8 cellular contexts compared by ENCODE assay signal in genomic region chr21:36419996-36420395, GRCh38. TPM values are rescaled to one million over a fixed set of nuclear protein-coding genes. Genes with fewer than 3 reads are reported as not detected.
DNase-seq lines count a peak whose midpoint lies in the region; ATAC-seq and TF ChIP-seq lines count a peak whose summit lies in the region.

No MANE protein-coding gene starts in this region.

- H3K4me3 ChIP-seq in GM12864 (ENCODE audit: low read depth, low read length) (no peak overlapping the region), Karpas-422 (ENCODE audit: low read length) (no peak overlapping the region), parathyroid adenoma (ENCODE audit: low read depth, low read length) (no peak overlapping the region)

- DNase-seq in GM12864 (ENCODE audit: low read depth) (peak; percentile 55), Karpas-422 (peak; percentile 75), RPMI7951 (ENCODE audit: low read depth) (peak; percentile 83), Right ventricle myocardium inferior (ENCODE audit: missing footprints) (peak; percentile 83)
- DNase-seq in activated naive CD4-positive, alpha-beta T cell treated with anti-CD3 and anti-CD28 coated beads, Interleukin-2, amount 10 ng/mL, durations not matched to agents 7 days and 5 days: peak; percentile 64

- no peaks in the 10 kb centered on the region for H3K27me3 ChIP-seq in Karpas-422 (ENCODE audit: low read length)
- H3K27me3 ChIP-seq in parathyroid adenoma (ENCODE audit: control insufficient read depth, insufficient read depth, low read length): no peaks in the 10 kb centered on the region

- CTCF ChIA-PET in activated naive CD4-positive, alpha-beta T cell treated with anti-CD3 and anti-CD28 coated beads, Interleukin-2, amount 10 ng/mL, durations not matched to agents 7 days and 5 days (lab: Charles Lee): interaction anchor here (0.7 to 1.2 kb wide), 3 partner anchors 9 to 29 kb away, joined by 3 read pairs; no protein-coding TSS in a partner anchor

- no peak overlapping the region for H3K27ac Mint-ChIP-seq in activated naive CD4-positive, alpha-beta T cell treated with anti-CD3 and anti-CD28 coated beads, Interleukin-2, amount 10 ng/mL, durations not matched to agents 7 days and 5 days

- no peaks in the 10 kb centered on the region for H3K9me3 ChIP-seq in Karpas-422 (ENCODE audit: low read length)
- no peaks in the 10 kb centered on the region for H3K9me3 ChIP-seq in parathyroid adenoma (ENCODE audit: control insufficient read depth, low read length)

- no peaks in the 10 kb centered on the region for H3K27me3 Mint-ChIP-seq in activated naive CD4-positive, alpha-beta T cell treated with anti-CD3 and anti-CD28 coated beads, Interleukin-2, amount 10 ng/mL, durations not matched to agents 7 days and 5 days

- H3K79me2 ChIP-seq in Karpas-422 (ENCODE audit: low read length): no peaks in the 10 kb centered on the region
- H3K79me2 ChIP-seq in parathyroid adenoma: no peaks in the 10 kb centered on the region

- no peaks in the 10 kb centered on the region for H4K20me1 ChIP-seq in Karpas-422 (ENCODE audit: insufficient read depth, low read depth, low read length)

- H3K4me3 Mint-ChIP-seq in activated naive CD4-positive, alpha-beta T cell treated with anti-CD3 and anti-CD28 coated beads, Interleukin-2, amount 10 ng/mL, durations not matched to agents 7 days and 5 days: no peak overlapping the region

- TF ChIP-seq CTCF in GM12864 (IDR thresholded peaks at IDR 0.05; ENCODE audit: low read depth, low read length, missing control alignments): peak; percentile 83
- TF ChIP-seq CTCF in parathyroid adenoma (IDR thresholded peaks at IDR 0.05): peak; percentile 50

- H3K9ac ChIP-seq in Karpas-422 (ENCODE audit: low read length): no peak overlapping the region
- H3K9ac ChIP-seq in parathyroid adenoma: no peak overlapping the region

- peak; percentile 91 for ATAC-seq in Right ventricle myocardium inferior
- ATAC-seq in HG03139 (IDR thresholded peaks at IDR 0.05; ENCODE audit: unreplicated experiment): no peak
- no peak for ATAC-seq in GM18873 (IDR thresholded peaks at IDR 0.05; ENCODE audit: low FRiP score, unreplicated experiment)

- peaks cover 20% of the 10 kb centered on the region for H3K4me1 Mint-ChIP-seq in activated naive CD4-positive, alpha-beta T cell treated with anti-CD3 and anti-CD28 coated beads, Interleukin-2, amount 10 ng/mL, durations not matched to agents 7 days and 5 days

- H3K9me2 ChIP-seq in Karpas-422 (replicated peaks; ENCODE audit: insufficient read depth, low read length): no peaks in the 10 kb centered on the region

- H3K36me3 Mint-ChIP-seq in activated naive CD4-positive, alpha-beta T cell treated with anti-CD3 and anti-CD28 coated beads, Interleukin-2, amount 10 ng/mL, durations not matched to agents 7 days and 5 days: peaks cover 22% of the 10 kb centered on the region

- peaks cover 3% of the 10 kb centered on the region; the same call in 1 of the 2 replicates for H3K36me3 ChIP-seq in Karpas-422 (ENCODE audit: insufficient read depth, low read length)
- H3K36me3 ChIP-seq in parathyroid adenoma (ENCODE audit: control insufficient read depth, insufficient read depth, low read length): no peaks in the 10 kb centered on the region

- H3K9me3 Mint-ChIP-seq in activated naive CD4-positive, alpha-beta T cell treated with anti-CD3 and anti-CD28 coated beads, Interleukin-2, amount 10 ng/mL, durations not matched to agents 7 days and 5 days: no peaks in the 10 kb centered on the region

- H3K4me2 ChIP-seq in Karpas-422 (ENCODE audit: low read depth, low read length, poor library complexity, severe bottlenecking) (no peak overlapping the region), parathyroid adenoma (ENCODE audit: low read length) (no peak overlapping the region)

- H3K27ac ChIP-seq in Karpas-422 (ENCODE audit: low read length) (no peak overlapping the region), parathyroid adenoma (no peak overlapping the region)

- H3K4me1 ChIP-seq in Karpas-422 (ENCODE audit: low read length) (no peaks in the 10 kb centered on the region), parathyroid adenoma (no peaks in the 10 kb centered on the region)

- H2AFZ ChIP-seq in Karpas-422 (ENCODE audit: low read length) (no peak overlapping the region), parathyroid adenoma (no peak overlapping the region)

- intact Hi-C loops in Right ventricle myocardium inferior (cut with DNase I): loop anchor here (5.0 kb wide), 1 partner anchor 502 kb away; no protein-coding TSS in a partner anchor

RNA-seq across cellular contexts. Expression of gene CHAF1B, which starts 34.8 kb away (rescaled TPM):
- total RNA-seq in Karpas-422 (2014; rRNA removed; shearing (Covaris generic); ENCODE audit: low replicate concordance): 2.3 and 5.6 TPM in 2 replicates
- total RNA-seq in RPMI7951 (2014; rRNA removed; shearing (Covaris generic)): 8.4 and 10.3 TPM in 2 replicates
- 1.3 TPM for total RNA-seq in Right ventricle myocardium inferior

RNA-seq across cellular contexts. Expression of gene CLDN14, which starts 59.9 kb away (rescaled TPM):
- not detected in 2 replicates for total RNA-seq in Karpas-422 (2014; rRNA removed; shearing (Covaris generic); ENCODE audit: low replicate concordance)
- not detected in 2 replicates for total RNA-seq in RPMI7951 (2014; rRNA removed; shearing (Covaris generic))
- total RNA-seq in Right ventricle myocardium inferior: not detected
